36 cellular contexts compared by ENCODE assay signal in genomic region chr9:4732890-4733289, GRCh38.
"Had no signal": no experiment of that assay in that cellular context is flagged by ENCODE, and none has a peak within 500 bp of the region (broad histone marks: within the 10 kb centered on the region; RNA-seq: fewer than 3 reads in every experiment).

No MANE protein-coding gene starts in this region.

- H3K4me3 ChIP-seq: adrenal gland, body of pancreas, breast epithelium had no signal

- H3K27ac ChIP-seq: adrenal gland, body of pancreas, brain microvascular endothelial cell, breast epithelium, VCaP had no signal

- H3K4me3 Mint-ChIP-seq: activated CD4-positive, alpha-beta memory T cell treated with anti-CD3 and anti-CD28 coated beads, Interleukin-2, amount 10 ng/mL, durations not matched to agents 7 days and 5 days; activated CD4-positive, alpha-beta T cell treated with anti-CD3 and anti-CD28 coated beads for 36 hours; activated CD8-positive, alpha-beta memory T cell treated with anti-CD3 and anti-CD28 coated beads, Interleukin-2, amount 10 ng/mL, durations not matched to agents 7 days and 5 days; activated CD8-positive, alpha-beta T cell treated with anti-CD3 and anti-CD28 coated beads, Interleukin-2, amount 10 ng/mL, durations not matched to agents 7 days and 5 days; activated naive CD4-positive, alpha-beta T cell treated with anti-CD3 and anti-CD28 coated beads for 36 hours; activated naive CD8-positive, alpha-beta T cell treated with anti-CD3 and anti-CD28 coated beads for 36 hours; activated T-cell treated with anti-CD3 and anti-CD28 coated beads, Interleukin-2, amount 50 U/mL, for 24 hours; activated T-cell treated with anti-CD3 and anti-CD28 coated beads, Interleukin-2, amount 50 U/mL, for 72 hours; activated T-helper 1 cell treated with anti-CD3 and anti-CD28 coated beads, Interleukin-12 subunit alpha, Interleukin-12 subunit beta, Interleukin-2, Interleukin-4 antibody, amounts not matched to agents 30 ng/mL and 10 ng/mL and 1 ng/mL, durations not matched to agents 14 hours and 24 hours and 36 hours; activated T-helper 17 cell treated with anti-CD3 and anti-CD28 coated beads, Interleukin-2, amount 50 U/mL, for 72 hours; T-helper 1 cell treated with Interleukin-12 subunit alpha and Interleukin-12 subunit beta and Interleukin-4 antibody, amounts not matched to agents 30 μg/mL and 1 μg/mL, for 36 hours; T-helper 2 cell treated with Interferon-gamma antibody and Interleukin-4, amounts not matched to agents 5 μg/mL and 100 μg/mL, for 36 hours had no signal

- ATAC-seq: activated CD4-positive, alpha-beta T cell treated with anti-CD3 and anti-CD28 coated beads for 36 hours; activated CD4-positive, CD25-positive, alpha-beta regulatory T cell treated with anti-CD3 and anti-CD28 coated beads, Interleukin-2, amount 50 U/mL, for 24 hours; activated CD8-positive, alpha-beta memory T cell treated with anti-CD3 and anti-CD28 coated beads, Interleukin-2, amount 10 ng/mL, durations not matched to agents 7 days and 5 days; activated CD8-positive, alpha-beta T cell treated with anti-CD3 and anti-CD28 coated beads, Interleukin-2, amount 10 ng/mL, durations not matched to agents 7 days and 5 days; activated naive CD4-positive, alpha-beta T cell treated with anti-CD3 and anti-CD28 coated beads, Interleukin-2, amount 50 U/mL, for 72 hours; activated T-cell treated with anti-CD3 and anti-CD28 coated beads, Interleukin-2, amount 50 U/mL, for 72 hours; activated T-helper 17 cell treated with anti-CD3 and anti-CD28 coated beads, Interleukin-2, amount 50 U/mL, for 72 hours; body of pancreas had no signal

- H3K4me1 ChIP-seq: breast epithelium had no signal

- H3K36me3 ChIP-seq: adrenal gland, brain microvascular endothelial cell, breast epithelium had no signal

- H3K36me3 Mint-ChIP-seq: activated naive CD4-positive, alpha-beta T cell treated with anti-CD3 and anti-CD28 coated beads, Interleukin-2, amount 50 U/mL, for 72 hours had no signal

- H3K27ac Mint-ChIP-seq: activated CD4-positive, alpha-beta memory T cell treated with anti-CD3 and anti-CD28 coated beads, Interleukin-2, amount 10 ng/mL, durations not matched to agents 7 days and 5 days; activated CD4-positive, alpha-beta T cell treated with anti-CD3 and anti-CD28 coated beads for 36 hours; activated CD8-positive, alpha-beta memory T cell treated with anti-CD3 and anti-CD28 coated beads, Interleukin-2, amount 10 ng/mL, durations not matched to agents 7 days and 5 days; activated CD8-positive, alpha-beta T cell treated with anti-CD3 and anti-CD28 coated beads, Interleukin-2, amount 10 ng/mL, durations not matched to agents 7 days and 5 days; activated naive CD4-positive, alpha-beta T cell treated with anti-CD3 and anti-CD28 coated beads for 36 hours; activated naive CD4-positive, alpha-beta T cell treated with anti-CD3 and anti-CD28 coated beads, Interleukin-2, amount 50 U/mL, for 72 hours; activated naive CD8-positive, alpha-beta T cell treated with anti-CD3 and anti-CD28 coated beads for 36 hours; activated T-cell treated with anti-CD3 and anti-CD28 coated beads, Interleukin-2, amount 50 U/mL, for 24 hours; activated T-cell treated with anti-CD3 and anti-CD28 coated beads, Interleukin-2, amount 50 U/mL, for 72 hours; activated T-helper 1 cell treated with anti-CD3 and anti-CD28 coated beads, Interleukin-12 subunit alpha, Interleukin-12 subunit beta, Interleukin-2, Interleukin-4 antibody, amounts not matched to agents 30 ng/mL and 10 ng/mL and 1 ng/mL, durations not matched to agents 14 hours and 24 hours and 36 hours; activated T-helper 17 cell treated with anti-CD3 and anti-CD28 coated beads, Interleukin-2, amount 50 U/mL, for 72 hours; T-helper 1 cell treated with Interleukin-12 subunit alpha and Interleukin-12 subunit beta and Interleukin-4 antibody, amounts not matched to agents 30 μg/mL and 1 μg/mL, for 36 hours; T-helper 2 cell treated with Interferon-gamma antibody and Interleukin-4, amounts not matched to agents 5 μg/mL and 100 μg/mL, for 36 hours had no signal

- H3K27me3 Mint-ChIP-seq: activated CD4-positive, alpha-beta memory T cell treated with anti-CD3 and anti-CD28 coated beads, Interleukin-2, amount 10 ng/mL, durations not matched to agents 7 days and 5 days; activated CD4-positive, alpha-beta T cell treated with anti-CD3 and anti-CD28 coated beads for 36 hours; activated CD8-positive, alpha-beta memory T cell treated with anti-CD3 and anti-CD28 coated beads, Interleukin-2, amount 10 ng/mL, durations not matched to agents 7 days and 5 days; activated naive CD8-positive, alpha-beta T cell treated with anti-CD3 and anti-CD28 coated beads for 36 hours; activated T-cell treated with anti-CD3 and anti-CD28 coated beads, Interleukin-2, amount 50 U/mL, for 24 hours; activated T-helper 17 cell treated with anti-CD3 and anti-CD28 coated beads, Interleukin-2, amount 50 U/mL, for 72 hours had no signal

- DNase-seq: activated CD4-positive, alpha-beta memory T cell treated with anti-CD3 and anti-CD28 coated beads, Interleukin-2, amount 10 ng/mL, durations not matched to agents 7 days and 5 days; activated CD4-positive, alpha-beta T cell treated with anti-CD3 and anti-CD28 coated beads for 1 hour; activated CD4-positive, alpha-beta T cell treated with anti-CD3 and anti-CD28 coated beads for 36 hours; activated CD4-positive, alpha-beta T cell treated with anti-CD3 and anti-CD28 coated beads for 48 hours; activated CD4-positive, alpha-beta T cell treated with anti-CD3 and anti-CD28 coated beads, Interleukin-2, amount 50 U/mL, for 1 hour; activated CD4-positive, alpha-beta T cell treated with anti-CD3 and anti-CD28 coated beads, Interleukin-2, amount 50 U/mL, for 48 hours; activated CD4-positive, CD25-positive, alpha-beta regulatory T cell; activated CD8-positive, alpha-beta memory T cell treated with anti-CD3 and anti-CD28 coated beads for 24 hours; activated CD8-positive, alpha-beta memory T cell treated with anti-CD3 and anti-CD28 coated beads, Interleukin-2, amount 10 ng/mL, durations not matched to agents 7 days and 5 days; activated CD8-positive, alpha-beta memory T cell treated with anti-CD3 and anti-CD28 coated beads, Interleukin-2, amount 50 U/mL, for 48 hours; activated CD8-positive, alpha-beta T cell treated with anti-CD3 and anti-CD28 coated beads, Interleukin-2, amount 10 ng/mL, durations not matched to agents 7 days and 5 days; activated effector memory CD4-positive, alpha-beta T cell treated with anti-CD3 and anti-CD28 coated beads, Interleukin-2, amount 50 U/mL, for 16 hours; activated gamma-delta T cell treated with Interleukin-2 at 50 U/mL for 16 hours; activated naive CD4-positive, alpha-beta T cell; activated naive CD4-positive, alpha-beta T cell treated with anti-CD3 and anti-CD28 coated beads for 36 hours; activated naive CD4-positive, alpha-beta T cell treated with anti-CD3 and anti-CD28 coated beads, Interleukin-2, amount 50 U/mL, for 16 hours; activated naive CD8-positive, alpha-beta T cell treated with anti-CD3 and anti-CD28 coated beads for 36 hours; activated T-cell treated with anti-CD3 and anti-CD28 coated beads, Interleukin-2, amount 50 U/mL, for 24 hours; activated T-cell treated with anti-CD3 and anti-CD28 coated beads, Interleukin-2, amount 50 U/mL, for 72 hours; adrenal gland; amniotic stem cell; aorta; body of pancreas; brain microvascular endothelial cell; central memory CD4-positive, alpha-beta T cell; T-helper 1 cell; T-helper 2 cell; T-helper 9 cell had no signal

- H3K9me3 Mint-ChIP-seq: activated CD4-positive, alpha-beta memory T cell treated with anti-CD3 and anti-CD28 coated beads, Interleukin-2, amount 10 ng/mL, durations not matched to agents 7 days and 5 days; activated naive CD4-positive, alpha-beta T cell treated with anti-CD3 and anti-CD28 coated beads for 36 hours; activated naive CD4-positive, alpha-beta T cell treated with anti-CD3 and anti-CD28 coated beads, Interleukin-2, amount 50 U/mL, for 72 hours; activated naive CD8-positive, alpha-beta T cell treated with anti-CD3 and anti-CD28 coated beads for 36 hours; activated T-cell treated with anti-CD3 and anti-CD28 coated beads, Interleukin-2, amount 50 U/mL, for 24 hours; activated T-cell treated with anti-CD3 and anti-CD28 coated beads, Interleukin-2, amount 50 U/mL, for 72 hours; activated T-helper 1 cell treated with anti-CD3 and anti-CD28 coated beads, Interleukin-12 subunit alpha, Interleukin-12 subunit beta, Interleukin-2, Interleukin-4 antibody, amounts not matched to agents 30 ng/mL and 10 ng/mL and 1 ng/mL, durations not matched to agents 14 hours and 24 hours and 36 hours; activated T-helper 17 cell treated with anti-CD3 and anti-CD28 coated beads, Interleukin-2, amount 50 U/mL, for 72 hours; T-helper 1 cell treated with Interleukin-12 subunit alpha and Interleukin-12 subunit beta and Interleukin-4 antibody, amounts not matched to agents 30 μg/mL and 1 μg/mL, for 36 hours; T-helper 2 cell treated with Interferon-gamma antibody and Interleukin-4, amounts not matched to agents 5 μg/mL and 100 μg/mL, for 36 hours had no signal

- H3K9me3 ChIP-seq: adrenal gland, body of pancreas, breast epithelium had no signal
